16 cellular contexts compared by ENCODE assay signal in the genomic region with DNA sequence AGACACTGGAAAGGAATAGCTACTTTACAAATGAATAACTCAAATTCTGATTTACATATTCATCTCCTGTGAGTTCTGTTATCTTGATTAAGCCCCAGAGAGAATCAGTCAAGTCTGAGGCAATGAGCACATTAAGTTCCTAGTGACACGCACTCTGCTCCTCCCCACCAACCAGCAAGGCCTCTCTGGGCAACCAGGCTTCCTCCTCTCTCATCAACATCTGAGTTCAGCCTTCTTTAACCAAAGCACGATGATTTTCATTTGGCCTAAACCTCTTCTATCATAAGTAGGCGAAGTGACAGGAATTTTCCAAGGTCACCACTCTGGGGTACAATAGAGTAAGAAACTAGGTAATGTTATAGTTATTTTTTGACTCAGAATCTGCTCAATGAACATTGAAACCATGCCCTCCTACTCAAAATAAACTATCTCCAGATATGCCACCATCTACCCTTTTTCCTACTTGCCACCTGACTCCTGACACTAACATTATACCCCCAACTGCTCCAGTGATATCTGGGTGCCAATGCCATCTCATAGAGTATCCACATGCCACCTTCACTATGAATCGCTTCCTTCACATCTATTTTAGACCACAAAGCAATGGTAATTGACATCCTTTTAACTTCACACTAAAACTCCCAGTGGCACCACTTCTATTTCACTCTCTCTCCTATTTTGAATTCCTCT.
DNase-seq lines count a peak whose midpoint lies in the region; ATAC-seq and TF ChIP-seq lines count a peak whose summit lies in the region.
"Had no signal": no experiment of that assay in that cellular context is flagged by ENCODE, and none has a peak within 500 bp of the region (broad histone marks: within the 10 kb centered on the region; RNA-seq: fewer than 3 reads in every experiment).

No MANE protein-coding gene starts in this region.

- peak overlapping the region; percentile 72 to 90 for H3K27ac Mint-ChIP-seq in activated naive CD4-positive, alpha-beta T cell treated with anti-CD3 and anti-CD28 coated beads, Interleukin-2, amount 50 U/mL, for 72 hours
- H3K27ac Mint-ChIP-seq in type B pancreatic cell = no peak overlapping the region
- H3K27ac Mint-ChIP-seq: dendritic cell treated with granulocyte-macrophage colony-stimulating factor and Interleukin-4, amounts not matched to agents 40 ng/mL and 50 ng/mL, for 4 days had no signal

- ATAC-seq in activated naive CD4-positive, alpha-beta T cell treated with anti-CD3 and anti-CD28 coated beads, Interleukin-2, amount 50 U/mL, for 72 hours = peak; percentile 91 to 92
- no peak for ATAC-seq in GM19467 (IDR thresholded peaks at IDR 0.05; ENCODE audit: unreplicated experiment)
- ATAC-seq in GM21360 (IDR thresholded peaks at IDR 0.05; ENCODE audit: unreplicated experiment) = no peak
- ATAC-seq in GM19395 (IDR thresholded peaks at IDR 0.05; ENCODE audit: unreplicated experiment) = no peak
- ATAC-seq: body of pancreas had no signal

- peaks cover 0 to 12% of the 10 kb centered on the region in 2 donors for H3K9me3 Mint-ChIP-seq in activated naive CD4-positive, alpha-beta T cell treated with anti-CD3 and anti-CD28 coated beads, Interleukin-2, amount 50 U/mL, for 72 hours
- H3K9me3 Mint-ChIP-seq in type B pancreatic cell = no peaks in the 10 kb centered on the region
- H3K9me3 Mint-ChIP-seq: dendritic cell treated with granulocyte-macrophage colony-stimulating factor and Interleukin-4, amounts not matched to agents 40 ng/mL and 50 ng/mL, for 4 days had no signal

- DNase-seq in stimulated activated CD4-positive, alpha-beta T cell treated with anti-CD3 and anti-CD28 coated beads, Interleukin-12 subunit alpha, Interleukin-12 subunit beta, amount 100 ng/mL, for 48 hours (ENCODE audit: low read depth in 2 of 3, low spot score in 1 of 3) = peak in 2 of 3 donors; percentile 29 to 56
- no peak for DNase-seq in stimulated activated CD4-positive, alpha-beta T cell treated with anti-CD3 and anti-CD28 coated beads, Interleukin-12 subunit alpha, Interleukin-12 subunit beta, amount 100 ng/mL, for 4 hours
- DNase-seq in activated naive CD4-positive, alpha-beta T cell treated with anti-CD3 and anti-CD28 coated beads, Interleukin-2, amount 50 U/mL, for 72 hours (ENCODE audit: low spot score in 2 of 2) = peak in 1 of 2 donors; percentile 41
- peak; percentile 71 for DNase-seq in stimulated activated CD4-positive, alpha-beta T cell treated with anti-CD3 and anti-CD28 coated beads, Interleukin-1b, Interleukin-23, amount 100 ng/mL, for 48 hours
- no peak for DNase-seq in type B pancreatic cell (ENCODE audit: extremely low spot score, unreplicated experiment)
- DNase-seq: activated effector memory CD4-positive, alpha-beta T cell treated with anti-CD3 and anti-CD28 coated beads, Interleukin-2, amount 50 U/mL, for 16 hours; body of pancreas; Karpas-422; NCI-H1092 treated with DMSO at 0.1 percent for 48 hours; NCI-H82; ovary; T1000 had no signal

- TF ChIP-seq CTCF in type B pancreatic cell (conservative IDR thresholded peaks at IDR 0.05) = no peak

- H3K4me3 Mint-ChIP-seq in type B pancreatic cell = no peak overlapping the region
- H3K4me3 Mint-ChIP-seq: dendritic cell treated with granulocyte-macrophage colony-stimulating factor and Interleukin-4, amounts not matched to agents 40 ng/mL and 50 ng/mL, for 4 days had no signal

- H3K27me3 Mint-ChIP-seq in type B pancreatic cell = no peaks in the 10 kb centered on the region
- H3K27me3 Mint-ChIP-seq: dendritic cell treated with granulocyte-macrophage colony-stimulating factor and Interleukin-4, amounts not matched to agents 40 ng/mL and 50 ng/mL, for 4 days had no signal

- H3K36me3 Mint-ChIP-seq in activated naive CD4-positive, alpha-beta T cell treated with anti-CD3 and anti-CD28 coated beads, Interleukin-2, amount 50 U/mL, for 72 hours = peaks cover 0 to 44% of the 10 kb centered on the region in 2 donors
- no peaks in the 10 kb centered on the region for H3K36me3 Mint-ChIP-seq in type B pancreatic cell

- peaks cover 6% of the 10 kb centered on the region for H3K4me1 Mint-ChIP-seq in type B pancreatic cell (ENCODE audit: unreplicated experiment)

Comparison
In these comparisons a context has a peak if more than half of its experiments do, and no peak if none do; other contexts are left out.
1. DNase-seq: peak in stimulated activated CD4-positive, alpha-beta T cell treated with anti-CD3 and anti-CD28 coated beads, Interleukin-12 subunit alpha, Interleukin-12 subunit beta, amount 100 ng/mL, for 48 hours (2 of 3) and stimulated activated CD4-positive, alpha-beta T cell treated with anti-CD3 and anti-CD28 coated beads, Interleukin-1b, Interleukin-23, amount 100 ng/mL, for 48 hours (single experiment); none in stimulated activated CD4-positive, alpha-beta T cell treated with anti-CD3 and anti-CD28 coated beads, Interleukin-12 subunit alpha, Interleukin-12 subunit beta, amount 100 ng/mL, for 4 hours (single experiment) and type B pancreatic cell (single experiment).
2. ATAC-seq: peak in activated naive CD4-positive, alpha-beta T cell treated with anti-CD3 and anti-CD28 coated beads, Interleukin-2, amount 50 U/mL, for 72 hours (2 of 2); none in GM19467 (single experiment), GM21360 (single experiment) and GM19395 (single experiment).